12 cellular contexts compared by ENCODE assay signal in the genomic region with DNA sequence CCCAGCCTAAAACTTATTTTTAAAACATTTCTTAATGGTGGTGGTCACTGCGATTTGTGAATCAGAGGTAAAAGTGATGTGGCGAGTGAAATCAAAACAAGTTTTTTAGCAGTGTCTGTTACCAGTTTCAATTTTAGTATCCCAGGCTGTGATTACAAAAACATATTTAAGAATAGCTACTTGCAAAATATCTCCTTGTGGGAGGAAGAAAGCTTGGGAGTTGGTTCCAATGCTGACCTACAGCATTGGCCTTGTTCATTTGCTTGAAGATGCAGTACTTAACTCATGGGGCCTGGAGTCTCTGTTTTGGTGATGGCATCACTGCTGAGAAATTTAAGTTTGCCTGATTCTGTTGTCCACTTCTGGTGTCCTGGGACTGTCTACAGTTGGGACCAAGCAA. TPM values are rescaled to one million over a fixed set of nuclear protein-coding genes. Genes with fewer than 3 reads are reported as not detected.
DNase-seq lines count a peak whose midpoint lies in the region; ATAC-seq and TF ChIP-seq lines count a peak whose summit lies in the region.
"Had no signal": no experiment of that assay in that cellular context is flagged by ENCODE, and none has a peak within 500 bp of the region (broad histone marks: within the 10 kb centered on the region; RNA-seq: fewer than 3 reads in every experiment).

No MANE protein-coding gene starts in this region.

- peaks cover 97% of the 10 kb centered on the region for H3K79me2 ChIP-seq in DND-41 (ENCODE audit: insufficient read depth, low read length)

- CTCF ChIA-PET in Calu3 (lab: Charles Lee): interaction anchor here (0.6 to 1.4 kb wide), 3 partner anchors 50 to 492 kb away, joined by 3 to 5 read pairs (median 4); no protein-coding TSS in a partner anchor

- POLR2A ChIA-PET in activated naive CD8-positive, alpha-beta T cell treated with anti-CD3 and anti-CD28 coated beads, Interleukin-2, amount 10 ng/mL, durations not matched to agents 7 days and 5 days (lab: Charles Lee): interaction anchor here (2.1 kb wide), 1 partner anchor 57 kb away, joined by 4 read pairs; no protein-coding TSS in a partner anchor

- TF ChIP-seq CTCF in DND-41 (IDR thresholded peaks at IDR 0.05; ENCODE audit: borderline replicate concordance, extremely low read depth, low read length, poor library complexity, severe bottlenecking) (no peak), prostate gland (IDR thresholded peaks at IDR 0.05) (no peak), Calu3 (IDR thresholded peaks at IDR 0.05; ENCODE audit: unreplicated experiment) (no peak)

- H3K36me3 Mint-ChIP-seq in activated naive CD8-positive, alpha-beta T cell treated with anti-CD3 and anti-CD28 coated beads, Interleukin-2, amount 10 ng/mL, durations not matched to agents 7 days and 5 days: peaks cover 22% of the 10 kb centered on the region
- H3K36me3 Mint-ChIP-seq in naive B cell: peaks cover 0 to 2% of the 10 kb centered on the region in 2 donors
- H3K36me3 Mint-ChIP-seq in Calu3 (ENCODE audit: insufficient read depth, unreplicated experiment): peaks cover 56% of the 10 kb centered on the region

- whole genome bisulfite sequencing in prostate gland: 92% methylated on average over 2 of the region's 2 CpGs

- H3K4me3 Mint-ChIP-seq in activated naive CD8-positive, alpha-beta T cell treated with anti-CD3 and anti-CD28 coated beads, Interleukin-2, amount 10 ng/mL, durations not matched to agents 7 days and 5 days: peak overlapping the region; percentile 25
- peak overlapping the region in 5 of 8 donors; percentile 6 to 51 (median 39) for H3K4me3 Mint-ChIP-seq in naive B cell
- H3K4me3 Mint-ChIP-seq in Calu3 (ENCODE audit: low read depth, unreplicated experiment): no peak overlapping the region

- peaks cover 4 to 58% (median 44%) of the 10 kb centered on the region in 11 experiments; a peak in 19 of 22 replicates for H3K36me3 ChIP-seq in BLaER1 treated with 17β-estradiol and CSF1 and Interleukin-3, amounts not matched to agents 10 nM and 100 nM
- peaks cover 39% of the 10 kb centered on the region for H3K36me3 ChIP-seq in DND-41 (ENCODE audit: insufficient read depth, low read length)
- no peaks in the 10 kb centered on the region for H3K36me3 ChIP-seq in prostate gland

- peaks cover 92 to 95% (median 94%) of the 10 kb centered on the region in 11 experiments for H4K20me1 ChIP-seq in BLaER1 treated with 17β-estradiol and CSF1 and Interleukin-3, amounts not matched to agents 10 nM and 100 nM
- H4K20me1 ChIP-seq in DND-41 (ENCODE audit: insufficient read depth, low read length): peaks cover 88% of the 10 kb centered on the region

- peaks cover 43 to 81% (median 59%) of the 10 kb centered on the region in 10 experiments for H3K4me1 ChIP-seq in BLaER1 treated with 17β-estradiol and CSF1 and Interleukin-3, amounts not matched to agents 10 nM and 100 nM
- H3K4me1 ChIP-seq in DND-41 (ENCODE audit: insufficient read depth, low read length): peaks cover 44% of the 10 kb centered on the region
- H3K4me1 ChIP-seq in prostate gland (replicated peaks): peaks cover 2% of the 10 kb centered on the region

- peaks cover 65% of the 10 kb centered on the region for H3K4me1 Mint-ChIP-seq in activated naive CD8-positive, alpha-beta T cell treated with anti-CD3 and anti-CD28 coated beads, Interleukin-2, amount 10 ng/mL, durations not matched to agents 7 days and 5 days
- H3K4me1 Mint-ChIP-seq in naive B cell: peaks cover 71 to 90% (median 81%) of the 10 kb centered on the region in 3 donors
- H3K4me1 Mint-ChIP-seq in Calu3 (ENCODE audit: low read depth, unreplicated experiment): peaks cover 63% of the 10 kb centered on the region

- intact Hi-C loops in prostate gland (cut with DNase I) (no loop called here), Calu3 (cut with micrococcal nuclease; ENCODE audit: unreplicated experiment) (no loop called here)

- H3K27me3 Mint-ChIP-seq in activated naive CD8-positive, alpha-beta T cell treated with anti-CD3 and anti-CD28 coated beads, Interleukin-2, amount 10 ng/mL, durations not matched to agents 7 days and 5 days: no peaks in the 10 kb centered on the region
- peaks cover 0 to under 1% (median 0%) of the 10 kb centered on the region in 3 donors for H3K27me3 Mint-ChIP-seq in naive B cell
- no peaks in the 10 kb centered on the region for H3K27me3 Mint-ChIP-seq in Calu3 (ENCODE audit: unreplicated experiment)

- H3K27ac ChIP-seq in BLaER1 treated with 17β-estradiol and CSF1 and Interleukin-3, amounts not matched to agents 10 nM and 100 nM: peak overlapping the region in 4 of 11 experiments; percentile 2 to 23 (median 12); a peak in 3 of 22 replicates
- H3K27ac ChIP-seq in DND-41 (ENCODE audit: low read length): no peak overlapping the region
- no peak overlapping the region for H3K27ac ChIP-seq in prostate gland

- no TSS peak for BruUV-seq in Calu3 (replicated peaks; lab: Mats Ljungman, UMichigan)

- no peaks in the 10 kb centered on the region for H3K27me3 ChIP-seq in BLaER1 treated with 17β-estradiol and CSF1 and Interleukin-3, amounts not matched to agents 10 nM and 100 nM
- no peaks in the 10 kb centered on the region for H3K27me3 ChIP-seq in DND-41 (ENCODE audit: insufficient read depth, low read length, poor library complexity)
- H3K27me3 ChIP-seq in prostate gland (replicated peaks; ENCODE audit: insufficient read depth): no peaks in the 10 kb centered on the region

- no peak overlapping the region for H2AFZ ChIP-seq in DND-41 (ENCODE audit: low read depth, low read length)

- H3K4me2 ChIP-seq in BLaER1 treated with 17β-estradiol and CSF1 and Interleukin-3, amounts not matched to agents 10 nM and 100 nM: peak overlapping the region; percentile 9 to 98 (median 94); a peak in 19 of 22 replicates
- peak overlapping the region; percentile 26; the same call in 1 of the 2 replicates for H3K4me2 ChIP-seq in DND-41 (ENCODE audit: insufficient read depth, low read length)

- no peak for DNase-seq in DND-41
- no peak for DNase-seq in activated naive CD8-positive, alpha-beta T cell treated with anti-CD3 and anti-CD28 coated beads, Interleukin-2, amount 10 ng/mL, durations not matched to agents 7 days and 5 days
- no peak for DNase-seq in naive B cell
- DNase-seq in SKM-1 (lab: John Stamatoyannopoulos, UW; ENCODE audit: unreplicated experiment): no peak
- no peak for DNase-seq in prostate gland (ENCODE audit: low spot score)
- no peak for DNase-seq in Calu3
- DNase-seq: activated CD4-positive, CD25-positive, alpha-beta regulatory T cell; COR-L47; right cardiac atrium had no signal

- H3K9me3 Mint-ChIP-seq in activated naive CD8-positive, alpha-beta T cell treated with anti-CD3 and anti-CD28 coated beads, Interleukin-2, amount 10 ng/mL, durations not matched to agents 7 days and 5 days: no peaks in the 10 kb centered on the region
- peaks cover 0 to under 1% (median 0%) of the 10 kb centered on the region in 7 donors for H3K9me3 Mint-ChIP-seq in naive B cell
- no peaks in the 10 kb centered on the region for H3K9me3 Mint-ChIP-seq in Calu3 (ENCODE audit: low read depth, unreplicated experiment)

- H3K9ac ChIP-seq in BLaER1 treated with 17β-estradiol and CSF1 and Interleukin-3, amounts not matched to agents 10 nM and 100 nM: peak overlapping the region in 3 of 11 experiments; percentile 25 to 99 (median 40); a peak in 5 of 22 replicates
- H3K9ac ChIP-seq in DND-41 (ENCODE audit: low read depth, low read length): no peak overlapping the region

- H3K9me3 ChIP-seq in BLaER1 treated with 17β-estradiol and CSF1 and Interleukin-3, amounts not matched to agents 10 nM and 100 nM (replicated peaks in 1 of 11): peaks cover 0 to 13% (median 0%) of the 10 kb centered on the region in 11 experiments; a peak in 2 of 22 replicates
- H3K9me3 ChIP-seq in DND-41 (ENCODE audit: insufficient read depth, low read length, severe bottlenecking) (no peaks in the 10 kb centered on the region), prostate gland (no peaks in the 10 kb centered on the region)

- peak overlapping the region; percentile 21 for H3K27ac Mint-ChIP-seq in activated naive CD8-positive, alpha-beta T cell treated with anti-CD3 and anti-CD28 coated beads, Interleukin-2, amount 10 ng/mL, durations not matched to agents 7 days and 5 days
- H3K27ac Mint-ChIP-seq in naive B cell (peak overlapping the region in 3 of 6 donors; percentile 19 to 92 (median 79)), Calu3 (ENCODE audit: unreplicated experiment) (no peak overlapping the region)

- H3K4me3 ChIP-seq in BLaER1 treated with 17β-estradiol and CSF1 and Interleukin-3, amounts not matched to agents 10 nM and 100 nM: no peak overlapping the region
- H3K4me3 ChIP-seq in DND-41 (ENCODE audit: low read depth in 1 of 2, low read length in 2 of 2) (no peak overlapping the region), prostate gland (no peak overlapping the region)

- ATAC-seq in DND-41 (ENCODE audit: insufficient read depth, low read depth): no peak
- ATAC-seq in activated naive CD8-positive, alpha-beta T cell treated with anti-CD3 and anti-CD28 coated beads, Interleukin-2, amount 10 ng/mL, durations not matched to agents 7 days and 5 days (ENCODE audit: low read depth): no peak
- no peak for ATAC-seq in naive B cell (ENCODE audit: low read depth in 2 of 2)
- no peak for ATAC-seq in HG02571 (IDR thresholded peaks at IDR 0.05; ENCODE audit: unreplicated experiment)
- ATAC-seq: right cardiac atrium, SK-N-SH treated with all-trans-retinoic acid at 6 μM for 48 hours had no signal

- TF ChIP-seq POLR2A in prostate gland (IDR thresholded peaks at IDR 0.05): no peak

RNA-seq across cellular contexts. Expression of a gene that starts 4.5 kb away (rescaled TPM):
- 100 to 1,000 TPM; 197 to 199 TPM for total RNA-seq in activated naive CD8-positive, alpha-beta T cell treated with anti-CD3 and anti-CD28 coated beads, Interleukin-2, amount 10 ng/mL, durations not matched to agents 7 days and 5 days
- polyA plus RNA-seq in naive B cell (ENCODE audit: low read depth in 6 of 6): 100 to 1,000 TPM; 165 to 252 (median 189) TPM
- 100 to 1,000 TPM in 1 of 2 donors, 10 to 100 TPM in 1; 88.2 to 125 TPM for total RNA-seq in prostate gland
- total RNA-seq in Calu3 (2022): 491 and 522 TPM in 2 replicates
